Comparison of ENCODE assay signal across 8 cellular contexts in genomic region chr3:148992027-148992634, GRCh38. TPM values are rescaled to one million over a fixed set of nuclear protein-coding genes. Genes with fewer than 3 reads are reported as not detected.
A peak's percentile ranks its signal among the peaks of the same experiment; 100 is the strongest.
DNase-seq lines count a peak whose midpoint lies in the region; ATAC-seq and TF ChIP-seq lines count a peak whose summit lies in the region.

No MANE protein-coding gene starts in this region.

- TF ChIP-seq CTCF in lower lobe of right lung (IDR thresholded peaks at IDR 0.05), result no peak

- H3K4me1 Mint-ChIP-seq in stimulated activated naive CD8-positive, alpha-beta T cell treated with anti-CD3 and anti-CD28 coated beads, Interleukin-15, amount 100 ng/mL, for 72 hours, result peaks cover 23% of the 10 kb centered on the region

- intact Hi-C loops in lower lobe of right lung (cut with DNase I), result no loop called here

- H3K4me3 Mint-ChIP-seq in stimulated activated naive CD8-positive, alpha-beta T cell treated with anti-CD3 and anti-CD28 coated beads, Interleukin-15, amount 100 ng/mL, for 72 hours, result peak overlapping the region; percentile 83 to 91

- no peaks in the 10 kb centered on the region for H3K9me3 Mint-ChIP-seq in stimulated activated naive CD8-positive, alpha-beta T cell treated with anti-CD3 and anti-CD28 coated beads, Interleukin-15, amount 100 ng/mL, for 72 hours

- no peaks in the 10 kb centered on the region for H3K9me3 ChIP-seq in lower lobe of right lung

- peak overlapping the region; percentile 98 for H3K27ac ChIP-seq in lower lobe of right lung

- peaks cover 19% of the 10 kb centered on the region for H3K4me1 ChIP-seq in lower lobe of right lung

- peak; percentile 26 for DNase-seq in DMS79 treated with DMSO at 0.1 percent for 48 hours (lab: John Stamatoyannopoulos, UW)
- DNase-seq in DMS79 (lab: John Stamatoyannopoulos, UW), result no peak
- peak; percentile 30 for DNase-seq in HT1080 (ENCODE audit: low read depth)
- DNase-seq in UCSD-AML1 (lab: John Stamatoyannopoulos, UW; ENCODE audit: unreplicated experiment), result peak; percentile 63
- peak; percentile 60 for DNase-seq in dermis blood vessel endothelial cell
- DNase-seq in lower lobe of right lung, result peak; percentile 72
- DNase-seq in stimulated activated naive CD8-positive, alpha-beta T cell treated with anti-CD3 and anti-CD28 coated beads, Interleukin-15, amount 100 ng/mL, for 72 hours, result peak; percentile 36 to 46

- H3K36me3 ChIP-seq in lower lobe of right lung, result peaks cover 24% of the 10 kb centered on the region

- ATAC-seq in GM21526 (IDR thresholded peaks at IDR 0.05; ENCODE audit: low FRiP score, unreplicated experiment), result peak; percentile 25
- peak; percentile 75 to 76 for ATAC-seq in lower lobe of right lung
- ATAC-seq in stimulated activated naive CD8-positive, alpha-beta T cell treated with anti-CD3 and anti-CD28 coated beads, Interleukin-15, amount 100 ng/mL, for 72 hours, result peak; percentile 39

- H3K27ac Mint-ChIP-seq in stimulated activated naive CD8-positive, alpha-beta T cell treated with anti-CD3 and anti-CD28 coated beads, Interleukin-15, amount 100 ng/mL, for 72 hours, result peak overlapping the region; percentile 94 to 96

- peak overlapping the region; percentile 92 for H3K4me3 ChIP-seq in lower lobe of right lung

- H3K27me3 ChIP-seq in lower lobe of right lung (ENCODE audit: low read depth), result no peaks in the 10 kb centered on the region

- H3K27me3 Mint-ChIP-seq in stimulated activated naive CD8-positive, alpha-beta T cell treated with anti-CD3 and anti-CD28 coated beads, Interleukin-15, amount 100 ng/mL, for 72 hours, result no peaks in the 10 kb centered on the region

RNA-seq across cellular contexts. Expression of gene GYG1, which starts 0.8 kb away (rescaled TPM):
- 53.1 and 79.4 TPM in 2 replicates for total RNA-seq in HT1080 (2014; rRNA removed; shearing (Covaris generic))
- 85.5 and 99.8 TPM in 2 replicates for polyA plus RNA-seq in HT1080 (2015; cell fraction: cytosol; rRNA removed)
- polyA plus RNA-seq in HT1080 (2015; cell fraction: nucleus; rRNA removed), result 67.5 and 77.8 TPM in 2 replicates
- total RNA-seq in dermis blood vessel endothelial cell (38.6 and 48.0 TPM in 2 replicates), lower lobe of right lung (51.3 TPM)

Comparison
In these comparisons a context has a peak if more than half of its experiments do, and no peak if none do; other contexts are left out.
1. ATAC-seq: peak in every context shown above with its lines; median percentile 76 in lower lobe of right lung; 39 in stimulated activated naive CD8-positive, alpha-beta T cell treated with anti-CD3 and anti-CD28 coated beads, Interleukin-15, amount 100 ng/mL, for 72 hours; 25 in GM21526.